8 cellular contexts compared by ENCODE assay signal in the genomic region with DNA sequence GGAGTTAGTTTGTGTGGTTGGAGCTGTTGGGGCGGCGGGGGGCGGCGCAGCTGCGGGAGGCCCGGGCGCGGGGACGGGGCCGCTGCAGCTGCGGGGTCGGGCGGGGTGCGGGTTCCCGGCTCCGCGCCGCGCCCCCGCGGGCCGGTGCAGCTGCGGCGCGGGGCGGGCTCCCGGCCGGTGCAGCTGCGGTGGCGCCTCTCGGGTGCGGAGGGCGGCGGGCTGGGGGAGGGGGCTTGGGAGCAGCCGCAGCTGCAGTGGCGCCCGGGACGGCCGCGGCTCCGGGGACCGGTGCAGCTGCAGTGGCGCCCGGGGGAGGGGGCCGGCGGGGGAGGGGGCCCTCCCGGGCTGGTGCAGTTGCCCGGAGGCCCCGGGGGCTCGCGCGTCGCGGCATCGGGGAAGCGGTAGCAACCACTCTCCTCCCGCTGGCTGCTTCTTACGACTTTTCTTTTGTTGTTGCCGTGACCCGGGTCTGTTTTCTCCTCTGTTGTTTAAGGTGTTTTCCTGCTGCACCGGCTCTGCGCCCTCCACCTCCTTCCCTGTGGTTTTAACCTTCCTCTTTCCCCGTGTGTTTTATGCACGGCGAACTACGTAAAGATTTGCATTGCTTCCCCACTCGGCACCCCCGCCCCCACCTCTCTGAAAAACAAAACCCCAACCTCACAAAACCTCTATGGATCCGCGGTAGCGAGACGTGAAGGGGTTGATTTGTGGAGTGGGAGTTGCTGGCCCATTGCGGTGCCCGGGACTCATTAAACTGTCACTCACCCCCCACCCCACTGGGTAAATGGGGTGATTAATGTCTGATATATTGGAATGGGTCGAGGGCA. TPM values are rescaled to one million over a fixed set of nuclear protein-coding genes. Genes with fewer than 3 reads are reported as not detected.
A peak's percentile ranks its signal among the peaks of the same experiment; 100 is the strongest.
DNase-seq lines count a peak whose midpoint lies in the region; ATAC-seq and TF ChIP-seq lines count a peak whose summit lies in the region.

No MANE protein-coding gene starts in this region.

- no TSS peak for BruUV-seq in Caco-2 (replicated peaks; lab: Mats Ljungman, UMichigan)

- H3K4me3 Mint-ChIP-seq in Caco-2 (ENCODE audit: unreplicated experiment) = peak overlapping the region; percentile 85

- CTCF ChIA-PET in Caco-2 (lab: Charles Lee) = no interaction called here

- ATAC-seq in left colon (no peak), omental fat pad (ENCODE audit: low FRiP score) (no peak)

- TF ChIP-seq CTCF in Caco-2 (IDR thresholded peaks at IDR 0.05; ENCODE audit: insufficient read depth in 1 of 2, low read depth in 1 of 2, low read length in 1 of 2, severe bottlenecking in 1 of 2, unreplicated experiment in 1 of 2) (no peak), omental fat pad (IDR thresholded peaks at IDR 0.05) (no peak)

- peaks cover 7% of the 10 kb centered on the region for H3K27me3 Mint-ChIP-seq in Caco-2 (ENCODE audit: insufficient read depth, unreplicated experiment)

- no peaks in the 10 kb centered on the region for H3K9me3 ChIP-seq in Caco-2

- H3K9me3 Mint-ChIP-seq in Caco-2 (ENCODE audit: unreplicated experiment) = no peaks in the 10 kb centered on the region

- no peaks in the 10 kb centered on the region for H3K27me3 ChIP-seq in Caco-2 (replicated peaks; ENCODE audit: control insufficient read depth, insufficient read depth, low read length)

- no peaks in the 10 kb centered on the region for H3K36me3 ChIP-seq in Caco-2 (ENCODE audit: control insufficient read depth, insufficient read depth, low read length)

- POLR2A ChIA-PET in Caco-2 (lab: Charles Lee) = no interaction called here

- H3K36me3 Mint-ChIP-seq in Caco-2 (ENCODE audit: insufficient read depth, unreplicated experiment) = peaks cover 5% of the 10 kb centered on the region

- H3K4me3 ChIP-seq in Caco-2 (ENCODE audit: low read depth, low read length) = peak overlapping the region; percentile 53
- peak overlapping the region; percentile 72 for H3K4me3 ChIP-seq in Jurkat, Clone E6-1 (ENCODE audit: low read length)

- H3K27ac ChIP-seq in caudate nucleus (ENCODE audit: low read depth, low read length) = peak overlapping the region; percentile 91

- 0 out of 2 replicates have a peak, but pooled peaks cover 11% of the 10 kb centered on the region for H3K4me1 ChIP-seq in Caco-2

- intact Hi-C loops in Caco-2 (cut with micrococcal nuclease; ENCODE audit: unreplicated experiment) (loop anchor here (2.0 to 10.0 kb wide), 3 partner anchors 39 to 195 kb away; partner anchors contain the start of gene AKT3), left colon (cut with DNase I, micrococcal nuclease) (no loop called here)

- DNase-seq in Caco-2 = peak in 1 of 2 experiments; percentile 53
- DNase-seq in Jurkat, Clone E6-1 (ENCODE audit: low read depth, low spot score) = peak; percentile 61
- DNase-seq in T-helper 9 cell = peak; percentile 40
- DNase-seq in caudate nucleus (lab: John Stamatoyannopoulos, UW) = peak in 47 of 61 donors; percentile 31 to 85 (median 65)
- DNase-seq in left colon = peak; percentile 40 to 66
- peak; percentile 30 for DNase-seq in stimulated activated CD4-positive, alpha-beta T cell treated with anti-CD3 and anti-CD28 coated beads, Interleukin-4, amount 100 ng/mL, for 24 hours
- no peak for DNase-seq in NCI-H1048 (lab: John Stamatoyannopoulos, UW)
- no peak for DNase-seq in omental fat pad (ENCODE audit: low spot score)

- peak overlapping the region; percentile 27 for H3K27ac Mint-ChIP-seq in Caco-2 (ENCODE audit: unreplicated experiment)

- no peaks in the 10 kb centered on the region for H3K4me1 Mint-ChIP-seq in Caco-2 (ENCODE audit: low read depth, unreplicated experiment)

RNA-seq across cellular contexts. Expression of gene ZBTB18, which starts 1.7 kb away (rescaled TPM):
- 8.8 and 8.9 TPM in 2 replicates for total RNA-seq in Caco-2 (2022)
- 10.9 TPM for polyA plus RNA-seq in Jurkat, Clone E6-1 (2012; ENCODE audit: insufficient read depth, insufficient read length)
- total RNA-seq in left colon = 10 to 100 TPM; 19.6 to 19.9 TPM
- total RNA-seq in omental fat pad = 10 to 100 TPM in 2 of 4 donors, 1 to 10 TPM in 2; 7.0 to 24.7 (median 10.6) TPM

Comparison
In these comparisons a context has a peak if more than half of its experiments do, and no peak if none do; other contexts are left out.
1. DNase-seq: peak in Jurkat, Clone E6-1 (single experiment), T-helper 9 cell (single experiment), caudate nucleus (47 of 61), left colon (2 of 2) and stimulated activated CD4-positive, alpha-beta T cell treated with anti-CD3 and anti-CD28 coated beads, Interleukin-4, amount 100 ng/mL, for 24 hours (single experiment); none in NCI-H1048 (single experiment) and omental fat pad (single experiment).